Comparison of ENCODE assay signal across 15 cellular contexts in genomic region chr16:35562471-35562870, GRCh38.
DNase-seq lines count a peak whose midpoint lies in the region; ATAC-seq, FAIRE-seq and TF ChIP-seq lines count a peak whose summit lies in the region.
"Had no signal": no experiment of that assay in that cellular context is flagged by ENCODE, and none has a peak within 500 bp of the region (broad histone marks: within the 10 kb centered on the region; RNA-seq: fewer than 3 reads in every experiment).

No MANE protein-coding gene starts in this region.

- ATAC-seq in GM19324 (IDR thresholded peaks at IDR 0.05; ENCODE audit: low FRiP score, unreplicated experiment), result no peak
- ATAC-seq: CD8-positive, alpha-beta T cell; K562 had no signal

- H3K27me3 ChIP-seq in OCI-LY3 (ENCODE audit: low read depth, low read length) (no peaks in the 10 kb centered on the region), bronchial epithelial cell (ENCODE audit: control insufficient read depth, insufficient read depth, low read length) (no peaks in the 10 kb centered on the region)

- peaks cover 29% of the 10 kb centered on the region for H3K4me1 ChIP-seq in OCI-LY3 (ENCODE audit: low read length)
- H3K4me1 ChIP-seq: Caco-2 had no signal

- peak overlapping the region; percentile 15; the same call in 1 of the 2 replicates for H3K4me2 ChIP-seq in OCI-LY3 (ENCODE audit: low read length)

- FAIRE-seq in bronchial epithelial cell (lab: Jason Lieb, UNC), result no peak
- FAIRE-seq in GM12891 (lab: Jason Lieb, UNC), result no peak
- FAIRE-seq: GM18507, K562 had no signal

- no peaks in the 10 kb centered on the region for H3K79me2 ChIP-seq in OCI-LY3 (ENCODE audit: low read length)

- no peak overlapping the region for H2AFZ ChIP-seq in OCI-LY3 (ENCODE audit: low read depth, low read length)

- H3K4me3 ChIP-seq in OCI-LY3 (ENCODE audit: low read length) (no peak overlapping the region), bronchial epithelial cell (ENCODE audit: low read depth, low read length) (no peak overlapping the region)
- H3K4me3 ChIP-seq: K562 had no signal

- no peak overlapping the region for H3K9ac ChIP-seq in OCI-LY3 (ENCODE audit: low read length)

- peak overlapping the region; percentile 6; the same call in 1 of the 2 replicates for H3K27ac ChIP-seq in OCI-LY3 (ENCODE audit: low read length)
- H3K27ac ChIP-seq: HL-60 had no signal

- DNase-seq in HT1080 (ENCODE audit: low read depth) (peak; percentile 26), bronchial epithelial cell (ENCODE audit: low read depth) (peak; percentile 2), kidney tubule cell (ENCODE audit: low spot score) (peak; percentile 40), NCI-H748 (lab: John Stamatoyannopoulos, UW; ENCODE audit: unreplicated experiment) (no peak), GM12891 (ENCODE audit: insufficient read length, low spot score) (no peak)
- DNase-seq: Caco-2; CD8-positive, alpha-beta T cell; GF-D8; HCEC 1CT; HFFc6 had no signal

- no peaks in the 10 kb centered on the region for H3K36me3 ChIP-seq in OCI-LY3 (replicated peaks; ENCODE audit: low read depth, low read length)
- H3K36me3 ChIP-seq in bronchial epithelial cell (ENCODE audit: control insufficient read depth, insufficient read depth, low read length), result no peaks in the 10 kb centered on the region

- TF ChIP-seq POLR2A in GM12891 (IDR thresholded peaks at IDR 0.05; ENCODE audit: low read depth, low read length), result no peak

- H4K20me1 ChIP-seq in OCI-LY3 (ENCODE audit: insufficient read depth, low read length), result no peaks in the 10 kb centered on the region

- no peak for TF ChIP-seq CTCF in OCI-LY3 (IDR thresholded peaks at IDR 0.05; ENCODE audit: low read depth, low read length)
- no peak for TF ChIP-seq CTCF in bronchial epithelial cell (IDR thresholded peaks at IDR 0.05; ENCODE audit: insufficient read depth, low read length, severe bottlenecking)

- H3K9me3 ChIP-seq in OCI-LY3 (ENCODE audit: insufficient read depth, low read length), result no peaks in the 10 kb centered on the region
- H3K9me3 ChIP-seq: Caco-2 had no signal

TF ChIP-seq in GM12891, 5 proteins besides CTCF, POLR2A, EP300 and RAD21:
- TF ChIP-seq SPI1 (IDR thresholded peaks at IDR 0.05; ENCODE audit: low read depth, low read length), result no peak
- no peak for TF ChIP-seq POLR2AphosphoS5 (IDR thresholded peaks at IDR 0.05; ENCODE audit: low read depth, low read length)
- no peak for TF ChIP-seq POU2F2 (IDR thresholded peaks at IDR 0.05; ENCODE audit: low read depth, low read length)
- no peak for TF ChIP-seq PAX5 (IDR thresholded peaks at IDR 0.05; ENCODE audit: insufficient read depth, low read length, severe bottlenecking)
- TF ChIP-seq TAF1 (IDR thresholded peaks at IDR 0.05; ENCODE audit: low read depth, low read length), result no peak

Comparison
In these comparisons a context has a peak if more than half of its experiments do, and no peak if none do; other contexts are left out.
1. DNase-seq: peak in HT1080 (single experiment), bronchial epithelial cell (single experiment) and kidney tubule cell (single experiment); none in NCI-H748 (single experiment) and GM12891 (single experiment).